In genomic region chr5:43631182-43631910, GRCh38 we compare ENCODE assay signal across 8 cellular contexts. TPM values are rescaled to one million over a fixed set of nuclear protein-coding genes. Genes with fewer than 3 reads are reported as not detected.
DNase-seq lines count a peak whose midpoint lies in the region; ATAC-seq and TF ChIP-seq lines count a peak whose summit lies in the region.

No MANE protein-coding gene starts in this region.

- 82% methylated on average over 2 of the region's 5 CpGs; no CpG with 5 or more reads in 1 of the 2 experiments for WGBS in IMR-90 (ENCODE audit: extremely low coverage in 2 of 2, insufficient read length in 1 of 2), 2 experiments

- no peak overlapping the region for H4K91ac ChIP-seq in IMR-90 (ENCODE audit: insufficient read depth, low read depth, low read length)

- H3K27me3 ChIP-seq in IMR-90 (ENCODE audit: control insufficient read depth, insufficient read depth, low read length) (no peaks in the 10 kb centered on the region), foreskin keratinocyte (no peaks in the 10 kb centered on the region)

- no peak overlapping the region for H2AK5ac ChIP-seq in IMR-90 (ENCODE audit: low read depth, low read length)

- H3K23ac ChIP-seq in IMR-90 (ENCODE audit: low read depth, low read length): no peak overlapping the region

- POLR2A ChIA-PET in GM10248 (lab: Yijun Ruan, JAX) (interaction anchor here (0.5 kb wide), 1 partner anchor 147 kb away, joined by 4 read pairs; no protein-coding TSS in a partner anchor), IMR-90 (lab: Charles Lee; ENCODE audit: unreplicated experiment) (interaction anchor here (0.5 to 1.0 kb wide), 2 partner anchors 14 to 76 kb away, joined by 3 to 5 read pairs; no protein-coding TSS in a partner anchor)

- H3K27me3 Mint-ChIP-seq in activated T-cell treated with anti-CD3 and anti-CD28 coated beads, Interleukin-2, amount 50 U/mL, for 4 hours (ENCODE audit: low read depth): no peaks in the 10 kb centered on the region
- no peaks in the 10 kb centered on the region for H3K27me3 Mint-ChIP-seq in activated T-helper 2 cell treated with anti-CD3 and anti-CD28 coated beads, Interferon-gamma antibody, Interleukin-2, Interleukin-4, amounts not matched to agents 10 μg/mL and 5 μg/mL and 100 μg/mL, durations not matched to agents 14 hours and 24 hours and 36 hours (ENCODE audit: low read depth)

- no peak overlapping the region for H2BK15ac ChIP-seq in IMR-90 (ENCODE audit: low read depth, low read length)

- DNase-seq in GM10248 (ENCODE audit: extremely low spot score): peak; percentile 25
- DNase-seq in IMR-90: peak; percentile 87
- peak; percentile 42 to 96 for DNase-seq in NOMO-1 (lab: John Stamatoyannopoulos, UW; ENCODE audit: unreplicated experiment in 2 of 2)
- DNase-seq in activated T-cell treated with anti-CD3 and anti-CD28 coated beads, Interleukin-2, amount 50 U/mL, for 4 hours: peak; percentile 6
- DNase-seq in foreskin keratinocyte: peak; percentile 38 to 63
- peak; percentile 16 for DNase-seq in occipital lobe (lab: John Stamatoyannopoulos, UW)
- DNase-seq in activated T-helper 2 cell treated with anti-CD3 and anti-CD28 coated beads, Interferon-gamma antibody, Interleukin-2, Interleukin-4, amounts not matched to agents 10 μg/mL and 5 μg/mL and 100 μg/mL, durations not matched to agents 14 hours and 24 hours and 36 hours (ENCODE audit: low spot score): no peak

- no peaks in the 10 kb centered on the region for H3K9me3 ChIP-seq in IMR-90 (ENCODE audit: control insufficient read depth, insufficient read depth, low read length)

- no peak overlapping the region for H3K4me2 ChIP-seq in IMR-90 (ENCODE audit: low read depth, low read length)

- peak; percentile 92 for ATAC-seq in GM21786 (IDR thresholded peaks at IDR 0.05; ENCODE audit: unreplicated experiment)
- ATAC-seq in IMR-90 (ENCODE audit: low read depth): peak; percentile 96
- ATAC-seq in activated T-cell treated with anti-CD3 and anti-CD28 coated beads, Interleukin-2, amount 50 U/mL, for 4 hours: peak; percentile 88 to 97
- ATAC-seq in foreskin keratinocyte: peak; percentile 88

- no peak overlapping the region for H3K4ac ChIP-seq in IMR-90 (ENCODE audit: low read depth, low read length)

- no peak overlapping the region for H4K8ac ChIP-seq in IMR-90 (ENCODE audit: low read depth in 2 of 2, low read length in 2 of 2)

- intact Hi-C loops in IMR-90 (cut with micrococcal nuclease): loop anchor here (2.0 to 5.0 kb wide), 3 partner anchors 96 to 1141 kb away; no protein-coding TSS in a partner anchor
- intact Hi-C loops in activated T-helper 2 cell treated with anti-CD3 and anti-CD28 coated beads, Interferon-gamma antibody, Interleukin-2, Interleukin-4, amounts not matched to agents 10 μg/mL and 5 μg/mL and 100 μg/mL, durations not matched to agents 14 hours and 24 hours and 36 hours (cut with micrococcal nuclease): loop anchor here (5.0 kb wide), 1 partner anchor 701 kb away; no protein-coding TSS in a partner anchor

- H3K4me1 ChIP-seq in IMR-90 (ENCODE audit: control insufficient read depth, insufficient read depth, low read length) (peaks cover 3% of the 10 kb centered on the region; the same call in 1 of the 2 replicates), foreskin keratinocyte (no peaks in the 10 kb centered on the region)

- H4K5ac ChIP-seq in IMR-90 (ENCODE audit: low read depth, low read length): no peak overlapping the region

- peaks cover 4% of the 10 kb centered on the region; the same call in 1 of the 2 replicates for H3K9me1 ChIP-seq in IMR-90 (ENCODE audit: insufficient read depth, low read length)

- peaks cover 9% of the 10 kb centered on the region for H3K4me1 Mint-ChIP-seq in activated T-cell treated with anti-CD3 and anti-CD28 coated beads, Interleukin-2, amount 50 U/mL, for 4 hours (ENCODE audit: low read depth)
- H3K4me1 Mint-ChIP-seq in activated T-helper 2 cell treated with anti-CD3 and anti-CD28 coated beads, Interferon-gamma antibody, Interleukin-2, Interleukin-4, amounts not matched to agents 10 μg/mL and 5 μg/mL and 100 μg/mL, durations not matched to agents 14 hours and 24 hours and 36 hours (ENCODE audit: low read depth): peaks cover 7% of the 10 kb centered on the region

- no peak overlapping the region for H3K14ac ChIP-seq in IMR-90 (replicated peaks; ENCODE audit: low read depth, low read length)

- no peaks in the 10 kb centered on the region for H4K20me1 ChIP-seq in IMR-90 (ENCODE audit: insufficient read depth, low read length)

- H3K36me3 ChIP-seq in IMR-90 (ENCODE audit: control insufficient read depth, insufficient read depth, low read length): peaks cover 7% of the 10 kb centered on the region

- H2BK5ac ChIP-seq in IMR-90 (ENCODE audit: low read depth, low read length, poor library complexity, severe bottlenecking): no peak overlapping the region

- TF ChIP-seq POLR2A in IMR-90 (IDR thresholded peaks at IDR 0.05; ENCODE audit: low read depth, low read length): no peak

- no peak overlapping the region for H3K4me3 ChIP-seq in IMR-90 (ENCODE audit: insufficient read depth, low read depth, low read length)

- H3K9me3 Mint-ChIP-seq in activated T-cell treated with anti-CD3 and anti-CD28 coated beads, Interleukin-2, amount 50 U/mL, for 4 hours: no peaks in the 10 kb centered on the region
- H3K9me3 Mint-ChIP-seq in activated T-helper 2 cell treated with anti-CD3 and anti-CD28 coated beads, Interferon-gamma antibody, Interleukin-2, Interleukin-4, amounts not matched to agents 10 μg/mL and 5 μg/mL and 100 μg/mL, durations not matched to agents 14 hours and 24 hours and 36 hours: no peaks in the 10 kb centered on the region

- no peak overlapping the region for H2AK9ac ChIP-seq in IMR-90 (replicated peaks; ENCODE audit: low read depth, low read length, poor library complexity)

- in situ Hi-C loops in IMR-90 (cut with MboI; ENCODE audit: low sequenced_read_pairs): loop anchor here (10.0 kb wide), 2 partner anchors 703 to 1143 kb away; no protein-coding TSS in a partner anchor

- no peak overlapping the region for H2BK20ac ChIP-seq in IMR-90 (ENCODE audit: low read depth, low read length)

- TF ChIP-seq CTCF in GM10248 (IDR thresholded peaks at IDR 0.05; ENCODE audit: control extremely low read depth, extremely low read depth, low read depth, missing control alignments) (peak; percentile 54), IMR-90 (conservative IDR thresholded peaks at IDR 0.05; ENCODE audit: low read depth, low read length) (peak; percentile 83), foreskin keratinocyte (conservative IDR thresholded peaks at IDR 0.05) (peak; percentile 77)

- H3K79me1 ChIP-seq in IMR-90 (ENCODE audit: low read depth in 1 of 2, low read length in 2 of 2): peaks cover 12 to 39% of the 10 kb centered on the region in 2 experiments; a peak in 3 of 4 replicates

- no peak overlapping the region for H3K9ac ChIP-seq in IMR-90 (ENCODE audit: low read depth, low read length)

- no peak overlapping the region for H2BK120ac ChIP-seq in IMR-90 (ENCODE audit: low read depth, low read length)

- H3K27ac Mint-ChIP-seq in activated T-helper 2 cell treated with anti-CD3 and anti-CD28 coated beads, Interferon-gamma antibody, Interleukin-2, Interleukin-4, amounts not matched to agents 10 μg/mL and 5 μg/mL and 100 μg/mL, durations not matched to agents 14 hours and 24 hours and 36 hours: no peak overlapping the region

- peaks cover 46% of the 10 kb centered on the region for H3K36me3 Mint-ChIP-seq in activated T-cell treated with anti-CD3 and anti-CD28 coated beads, Interleukin-2, amount 50 U/mL, for 4 hours (ENCODE audit: insufficient read depth)
- peaks cover 60% of the 10 kb centered on the region for H3K36me3 Mint-ChIP-seq in activated T-helper 2 cell treated with anti-CD3 and anti-CD28 coated beads, Interferon-gamma antibody, Interleukin-2, Interleukin-4, amounts not matched to agents 10 μg/mL and 5 μg/mL and 100 μg/mL, durations not matched to agents 14 hours and 24 hours and 36 hours (ENCODE audit: low read depth)

- no peak overlapping the region for H3K27ac ChIP-seq in IMR-90 (ENCODE audit: insufficient read depth, low read length)
- no peak overlapping the region for H3K27ac ChIP-seq in foreskin keratinocyte

- no peak overlapping the region for H3K18ac ChIP-seq in IMR-90 (ENCODE audit: low read depth, low read length)

- H2AFZ ChIP-seq in IMR-90 (replicated peaks; ENCODE audit: low read length, poor library complexity): peak overlapping the region; percentile 80

- TF ChIP-seq RAD21 in IMR-90 (IDR thresholded peaks at IDR 0.05; ENCODE audit: low read length): peak; percentile 83

- no peak overlapping the region for H3K4me3 Mint-ChIP-seq in activated T-cell treated with anti-CD3 and anti-CD28 coated beads, Interleukin-2, amount 50 U/mL, for 4 hours
- H3K4me3 Mint-ChIP-seq in activated T-helper 2 cell treated with anti-CD3 and anti-CD28 coated beads, Interferon-gamma antibody, Interleukin-2, Interleukin-4, amounts not matched to agents 10 μg/mL and 5 μg/mL and 100 μg/mL, durations not matched to agents 14 hours and 24 hours and 36 hours (ENCODE audit: low read depth): no peak overlapping the region

- CTCF ChIA-PET in GM10248 (lab: Yijun Ruan, JAX): interaction anchor here (0.6 to 4.7 kb wide), 33 partner anchors 10 to 1182 kb away, joined by 3 to 53 read pairs (median 4); partner anchors contain the start of genes HMGCS1, NNT and TMEM267
- CTCF ChIA-PET in IMR-90 (lab: Yijun Ruan, JAX): interaction anchor here (0.6 to 2.4 kb wide), 15 partner anchors 9 to 1146 kb away, joined by 3 to 18 read pairs (median 3); no protein-coding TSS in a partner anchor

- no peak overlapping the region for H3K56ac ChIP-seq in IMR-90 (ENCODE audit: extremely low read depth, insufficient read depth, low read length)

- no TSS peak for BruUV-seq in IMR-90 (replicated peaks; lab: Mats Ljungman, UMichigan)

- dilution Hi-C loops in IMR-90 (cut with HindIII; ENCODE audit: low sequenced_read_pairs, unreplicated experiment): no loop called here

TF ChIP-seq in IMR-90, 13 proteins besides CTCF, POLR2A, EP300 and RAD21:
- no peak for TF ChIP-seq FOS (IDR thresholded peaks at IDR 0.05; ENCODE audit: low read depth, low read length)
- TF ChIP-seq CEBPB (IDR thresholded peaks at IDR 0.05; ENCODE audit: low read depth, low read length): no peak
- no peak for TF ChIP-seq MAZ (IDR thresholded peaks at IDR 0.05; ENCODE audit: borderline replicate concordance, low read depth, low read length)
- TF ChIP-seq SMC3 (IDR thresholded peaks at IDR 0.05; ENCODE audit: low read depth, low read length): peak; percentile 58

RNA-seq across cellular contexts. Expression of gene NNT, which starts 28.4 kb away (rescaled TPM):
- total RNA-seq in IMR-90 (2012; rRNA removed) (57.2 and 58.0 TPM in 2 replicates), foreskin keratinocyte (34.0 and 39.3 TPM in 2 replicates), occipital lobe (157 TPM)
- polyA plus RNA-seq in IMR-90 (2012; rRNA removed) (19.5 and 23.1 TPM in 2 replicates), foreskin keratinocyte (9.2 and 13.2 TPM in 2 replicates)
- polyA plus RNA-seq in IMR-90 (2012; cell fraction: cytosol; rRNA removed): 12.4 and 12.6 TPM in 2 replicates
- 15.7 and 32.3 TPM in 2 replicates for polyA plus RNA-seq in IMR-90 (2012; cell fraction: nucleus; rRNA removed; ENCODE audit: low replicate concordance)
- 10 to 100 TPM; 25.3 to 40.4 (median 26.0) TPM for total RNA-seq in activated T-cell treated with anti-CD3 and anti-CD28 coated beads, Interleukin-2, amount 50 U/mL, for 4 hours
- total RNA-seq in activated T-helper 2 cell treated with anti-CD3 and anti-CD28 coated beads, Interferon-gamma antibody, Interleukin-2, Interleukin-4, amounts not matched to agents 10 μg/mL and 5 μg/mL and 100 μg/mL, durations not matched to agents 14 hours and 24 hours and 36 hours: 64.1 and 64.8 TPM in 2 replicates
